16 cellular contexts compared by ENCODE assay signal in genomic region chr15:50712018-50712417, GRCh38. TPM values are rescaled to one million over a fixed set of nuclear protein-coding genes. Genes with fewer than 3 reads are reported as not detected.
DNase-seq lines count a peak whose midpoint lies in the region; ATAC-seq and TF ChIP-seq lines count a peak whose summit lies in the region.
"Had no signal": no experiment of that assay in that cellular context is flagged by ENCODE, and none has a peak within 500 bp of the region (broad histone marks: within the 10 kb centered on the region; RNA-seq: fewer than 3 reads in every experiment).

No MANE protein-coding gene starts in this region.

- no peaks in the 10 kb centered on the region for H4K20me1 ChIP-seq in hepatocyte (ENCODE audit: insufficient read depth, poor library complexity, severe bottlenecking)
- H4K20me1 ChIP-seq: BLaER1 had no signal

- ATAC-seq in heart left ventricle (no peak), gastrocnemius medialis (no peak), HG02678 (IDR thresholded peaks at IDR 0.05; ENCODE audit: unreplicated experiment) (no peak), GM18868 (IDR thresholded peaks at IDR 0.05; ENCODE audit: unreplicated experiment) (no peak)

- no peak for TF ChIP-seq CTCF in heart left ventricle (IDR thresholded peaks at IDR 0.05)
- no peak for TF ChIP-seq CTCF in hepatocyte (IDR thresholded peaks at IDR 0.05; ENCODE audit: poor library complexity)
- TF ChIP-seq CTCF in gastrocnemius medialis (IDR thresholded peaks at IDR 0.05 in 4 of 5, conservative IDR thresholded peaks at IDR 0.05 in 1 of 5) = no peak

- H3K27me3 ChIP-seq in heart left ventricle (no peaks in the 10 kb centered on the region), hepatocyte (no peaks in the 10 kb centered on the region), gastrocnemius medialis (no peaks in the 10 kb centered on the region)
- H3K27me3 ChIP-seq: BLaER1 had no signal

- 77 to 82% (median 79%) methylated on average over 3 of the region's 3 CpGs for WGBS in heart left ventricle, 4 donors
- 83% methylated on average over 3 of the region's 3 CpGs for WGBS in hepatocyte (ENCODE audit: low lambda C conversion rate, missing lambda C conversion rate)

- H3K4me1 ChIP-seq in heart left ventricle (peaks cover 0 to 21% (median 5%) of the 10 kb centered on the region in 12 donors), hepatocyte (ENCODE audit: insufficient read depth) (peaks cover 6% of the 10 kb centered on the region), gastrocnemius medialis (peaks cover 8 to 11% of the 10 kb centered on the region in 2 donors)

- in situ Hi-C loops in gastrocnemius medialis (cut with MboI; ENCODE audit: low sequenced_read_pairs in 4 of 4) = no loop called here

- no peaks in the 10 kb centered on the region for H3K9me2 ChIP-seq in hepatocyte (replicated peaks; ENCODE audit: insufficient read depth)

- peaks cover 0 to 73% (median 17%) of the 10 kb centered on the region in 9 donors for H3K36me3 ChIP-seq in heart left ventricle
- no peaks in the 10 kb centered on the region for H3K36me3 ChIP-seq in hepatocyte (replicated peaks; ENCODE audit: insufficient read depth, low read depth)
- peaks cover 0 to 50% of the 10 kb centered on the region in 2 donors for H3K36me3 ChIP-seq in gastrocnemius medialis

- TF ChIP-seq POLR2A in heart left ventricle (IDR thresholded peaks at IDR 0.05) = no peak
- TF ChIP-seq POLR2A in gastrocnemius medialis (IDR thresholded peaks at IDR 0.05) = no peak

- H2AFZ ChIP-seq in hepatocyte = no peak overlapping the region

- no peak for DNase-seq in heart left ventricle
- no peak for DNase-seq in cardiac septum (ENCODE audit: low spot score)
- DNase-seq in HT-29 (ENCODE audit: low spot score) = peak; percentile 16
- no peak for DNase-seq in hepatocyte (ENCODE audit: low spot score)
- no peak for DNase-seq in gastrocnemius medialis
- DNase-seq in RKO (ENCODE audit: low spot score) = no peak
- DNase-seq: DMS 273 treated with DMSO at 0.1 percent for 48 hours, GF-D8, GOT3, KG1, NCI-H1417 treated with DMSO at 0.1 percent for 48 hours, NCI-H2029, NCI-H748 treated with DMSO at 0.1 percent for 48 hours had no signal

- H3K4me2 ChIP-seq in hepatocyte = peak overlapping the region; percentile 21

- no peaks in the 10 kb centered on the region for H3K79me2 ChIP-seq in hepatocyte

- H3K4me3 ChIP-seq in heart left ventricle (no peak overlapping the region), hepatocyte (no peak overlapping the region), gastrocnemius medialis (no peak overlapping the region)
- H3K4me3 ChIP-seq: BLaER1 had no signal

- intact Hi-C loops in heart left ventricle (cut with DNase I) = loop anchor here in 2 of 10 donors (10.0 kb wide), 1 partner anchor 53 kb away; the partner anchor contains the start of gene SPPL2A (in 2 of the 2)
- intact Hi-C loops in cardiac septum (cut with DNase I) = loop anchor here (5.0 kb wide), 2 partner anchors 35 to 55 kb away; partner anchors contain the start of gene SPPL2A
- intact Hi-C loops in gastrocnemius medialis (cut with DNase I; ENCODE audit: low total_unique reads) = no loop called here

- no peaks in the 10 kb centered on the region for H3K9me3 ChIP-seq in heart left ventricle
- H3K9me3 ChIP-seq in hepatocyte (ENCODE audit: low read depth) = no peaks in the 10 kb centered on the region
- no peaks in the 10 kb centered on the region for H3K9me3 ChIP-seq in gastrocnemius medialis
- H3K9me3 ChIP-seq: BLaER1 had no signal

- peak overlapping the region in 11 of 12 donors; percentile 58 to 94 (median 74) for H3K27ac ChIP-seq in heart left ventricle
- H3K27ac ChIP-seq in hepatocyte = peak overlapping the region; percentile 66
- H3K27ac ChIP-seq in gastrocnemius medialis = peak overlapping the region; percentile 29 to 72 (median 64)
- H3K27ac ChIP-seq: BLaER1 had no signal

RNA-seq across cellular contexts. Expression of gene TRPM7, which starts 25.4 kb away (rescaled TPM):
- total RNA-seq in heart left ventricle (10 to 100 TPM; 25.8 to 49.3 (median 31.0) TPM), cardiac septum (34.5 TPM), hepatocyte (58.3 and 59.0 TPM in 2 replicates), gastrocnemius medialis (10 to 100 TPM in 3 of 4 donors, 1 to 10 TPM in 1; 8.4 to 23.2 (median 12.7) TPM)
- polyA plus RNA-seq in heart left ventricle (10 to 100 TPM; 11.9 to 19.4 TPM), hepatocyte (12.1 and 12.2 TPM in 2 replicates)
- 12.9 and 17.1 TPM in 2 replicates for total RNA-seq in HT-29 (2014; rRNA removed; shearing (Covaris generic))

RNA-seq across cellular contexts. Expression of gene SPPL2A, which starts 53.5 kb away (rescaled TPM):
- total RNA-seq in heart left ventricle = 100 to 1,000 TPM in 7 of 9 donors, 10 to 100 TPM in 2; 71.3 to 231 (median 122) TPM
- 100 to 1,000 TPM in 1 of 2 donors, 10 to 100 TPM in 1; 21.5 to 115 TPM for polyA plus RNA-seq in heart left ventricle
- 116 TPM for total RNA-seq in cardiac septum
- total RNA-seq in HT-29 (2014; rRNA removed; shearing (Covaris generic)) = 81.0 and 85.1 TPM in 2 replicates
- total RNA-seq in hepatocyte = 141 and 159 TPM in 2 replicates
- 69.8 and 111 TPM in 2 replicates for polyA plus RNA-seq in hepatocyte
- total RNA-seq in gastrocnemius medialis = 100 to 1,000 TPM; 577 to 774 (median 620) TPM
